8 cellular contexts compared by ENCODE assay signal in the genomic region with DNA sequence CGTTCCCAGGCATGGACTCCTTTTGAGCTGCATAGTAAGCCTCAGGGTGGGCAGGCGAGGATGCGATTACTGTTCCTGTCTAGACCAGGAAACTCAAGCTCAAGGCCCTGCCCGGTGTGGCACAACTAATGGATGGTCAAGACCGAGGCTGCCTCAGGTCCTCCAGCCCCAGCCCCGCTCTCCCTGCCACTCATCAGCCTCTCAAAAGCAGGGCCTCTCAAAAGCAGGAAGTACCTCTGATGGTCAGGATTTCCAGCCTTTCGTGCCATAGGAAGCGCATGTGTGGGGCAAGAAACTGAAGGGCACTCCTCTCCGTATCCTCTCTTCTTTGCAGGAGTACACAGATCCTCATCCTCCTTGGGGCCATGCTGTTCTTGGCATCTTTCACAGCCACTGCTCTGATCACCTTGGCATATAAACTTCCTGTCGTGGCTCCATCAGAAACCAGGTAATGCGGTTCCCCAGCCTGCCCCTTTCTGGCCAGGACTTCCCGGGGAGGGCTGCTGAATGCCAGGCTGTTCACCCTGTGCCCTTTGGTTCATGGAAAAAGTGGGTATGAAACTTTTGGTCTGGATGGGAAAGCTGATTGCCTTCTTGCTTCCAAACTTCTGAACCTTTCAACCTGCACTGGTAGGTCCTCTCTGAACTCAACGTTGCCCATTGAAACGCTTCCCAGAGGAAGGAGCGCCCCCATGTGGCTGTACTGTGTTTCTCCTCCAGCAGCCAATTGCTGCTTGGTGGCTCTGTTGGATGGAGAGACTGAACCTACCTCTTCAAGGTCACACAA.
DNase-seq lines count a peak whose midpoint lies in the region; ATAC-seq, FAIRE-seq and TF ChIP-seq lines count a peak whose summit lies in the region.

No MANE protein-coding gene starts in this region.

- DNase-seq in BE2C, result peak; percentile 69
- peak; percentile 53 for DNase-seq in LNCaP clone FGC (ENCODE audit: low read depth)
- peak; percentile 62 to 83 for DNase-seq in SJCRH30
- DNase-seq in mammary epithelial cell, result peak; percentile 58
- peak; percentile 26 for DNase-seq in keratinocyte (ENCODE audit: low read depth, low spot score)
- DNase-seq in suprapubic skin (ENCODE audit: low spot score in 2 of 2), result peak in 1 of 2 donors; percentile 76

- intact Hi-C loops in mammary epithelial cell (cut with micrococcal nuclease), result loop anchor here (1.0 to 5.0 kb wide), 7 partner anchors 65 to 530 kb away; no protein-coding TSS in a partner anchor

- TF ChIP-seq CTCF in BE2C (IDR thresholded peaks at IDR 0.05; ENCODE audit: low read depth, low read length) (peak; percentile 78), LNCaP clone FGC (IDR thresholded peaks at IDR 0.05; ENCODE audit: control insufficient read depth, extremely low read depth, insufficient read depth) (peak; percentile 67), mammary epithelial cell (conservative IDR thresholded peaks at IDR 0.05 in 1 of 2, IDR thresholded peaks at IDR 0.05 in 1 of 2; ENCODE audit: extremely low read depth in 1 of 2, insufficient read depth in 1 of 2, low read depth in 1 of 2, low read length in 2 of 2) (peak; percentile 92 to 96), keratinocyte (optimal IDR thresholded peaks at IDR 0.05 in 1 of 3, IDR thresholded peaks at IDR 0.05 in 1 of 3, conservative IDR thresholded peaks at IDR 0.05 in 1 of 3; ENCODE audit: extremely low read depth in 1 of 3, insufficient read depth in 2 of 3, low read length in 3 of 3) (peak; percentile 84 to 96 (median 88)), suprapubic skin (IDR thresholded peaks at IDR 0.05) (peak; percentile 38 to 56)

- H3K4me3 ChIP-seq in BE2C (ENCODE audit: low read depth, low read length), result no peak overlapping the region
- H3K4me3 ChIP-seq in LNCaP clone FGC (ENCODE audit: low read depth, low read length), result no peak overlapping the region
- no peak overlapping the region for H3K4me3 ChIP-seq in SJCRH30
- H3K4me3 ChIP-seq in mammary epithelial cell (replicated peaks in 1 of 3; ENCODE audit: insufficient read depth in 1 of 3, low read depth in 2 of 3, low read length in 3 of 3), result no peak overlapping the region
- no peak overlapping the region for H3K4me3 ChIP-seq in keratinocyte (ENCODE audit: control insufficient read depth in 2 of 3, extremely low read depth in 1 of 3, insufficient read depth in 2 of 3, low read depth in 1 of 3, low read length in 3 of 3)
- no peak overlapping the region for H3K4me3 ChIP-seq in suprapubic skin

- peak; percentile 97 for FAIRE-seq in keratinocyte (lab: Jason Lieb, UNC)

- no TSS peak for BruUV-seq in mammary epithelial cell (replicated peaks; lab: Mats Ljungman, UMichigan)

- no peak for TF ChIP-seq EP300 in suprapubic skin (IDR thresholded peaks at IDR 0.05)

- no peaks in the 10 kb centered on the region for H3K36me3 ChIP-seq in BE2C
- H3K36me3 ChIP-seq in SJCRH30, result no peaks in the 10 kb centered on the region
- H3K36me3 ChIP-seq in mammary epithelial cell (ENCODE audit: insufficient read depth, low read length), result no peaks in the 10 kb centered on the region
- H3K36me3 ChIP-seq in keratinocyte (ENCODE audit: control insufficient read depth in 2 of 2, extremely low read depth in 1 of 2, insufficient read depth in 2 of 2, low read length in 2 of 2), result no peaks in the 10 kb centered on the region
- H3K36me3 ChIP-seq in suprapubic skin, result no peaks in the 10 kb centered on the region

- no peaks in the 10 kb centered on the region for H3K27me3 ChIP-seq in BE2C
- H3K27me3 ChIP-seq in SJCRH30, result no peaks in the 10 kb centered on the region
- no peaks in the 10 kb centered on the region for H3K27me3 ChIP-seq in mammary epithelial cell (ENCODE audit: insufficient read depth, low read length)
- H3K27me3 ChIP-seq in keratinocyte (ENCODE audit: control insufficient read depth, extremely low read depth, insufficient read depth, low read length), result no peaks in the 10 kb centered on the region
- H3K27me3 ChIP-seq in suprapubic skin, result no peaks in the 10 kb centered on the region

- WGBS in mammary epithelial cell (ENCODE audit: low coverage, missing lambda C conversion rate), result 60% methylated on average over 12 of the region's 15 CpGs
- 62% methylated on average over 10 of the region's 15 CpGs for WGBS in suprapubic skin

- in situ Hi-C loops in mammary epithelial cell (cut with MboI; ENCODE audit: low sequenced_read_pairs in 2 of 2), result loop anchor here in 1 of 2 donors (5.0 to 25.0 kb wide), 2 partner anchors 275 to 570 kb away; no protein-coding TSS in a partner anchor

- H3K9me3 ChIP-seq in BE2C (no peaks in the 10 kb centered on the region), SJCRH30 (replicated peaks) (no peaks in the 10 kb centered on the region), mammary epithelial cell (replicated peaks; ENCODE audit: insufficient read depth, low read length) (no peaks in the 10 kb centered on the region), keratinocyte (ENCODE audit: control insufficient read depth, low read depth, low read length) (no peaks in the 10 kb centered on the region), suprapubic skin (no peaks in the 10 kb centered on the region)

- H3K9ac ChIP-seq in mammary epithelial cell (ENCODE audit: insufficient read depth, low read length) (no peak overlapping the region), keratinocyte (ENCODE audit: control insufficient read depth, extremely low read depth, insufficient read depth, low read length) (no peak overlapping the region)

- H3K79me2 ChIP-seq in mammary epithelial cell (ENCODE audit: insufficient read depth, low read length), result no peaks in the 10 kb centered on the region
- H3K79me2 ChIP-seq in keratinocyte (ENCODE audit: control insufficient read depth, insufficient read depth, low read length), result no peaks in the 10 kb centered on the region

- no peak for TF ChIP-seq POLR2A in suprapubic skin (IDR thresholded peaks at IDR 0.05)

- dilution Hi-C loops in mammary epithelial cell (cut with HindIII; ENCODE audit: low sequenced_read_pairs), result loop anchor here (25.0 kb wide), 1 partner anchor 520 kb away; no protein-coding TSS in a partner anchor
- dilution Hi-C loops in keratinocyte (cut with MboI; ENCODE audit: extremely low pct_ligation_motif_present, low sequenced_read_pairs), result loop anchor here (25.0 kb wide), 1 partner anchor 270 kb away; no protein-coding TSS in a partner anchor

- H3K4me2 ChIP-seq in mammary epithelial cell (ENCODE audit: insufficient read depth, low read depth, low read length) (no peak overlapping the region), keratinocyte (ENCODE audit: control insufficient read depth, extremely low read depth, insufficient read depth, low read depth, low read length) (no peak overlapping the region)

- no peak overlapping the region for H3K27ac ChIP-seq in SJCRH30
- no peak overlapping the region for H3K27ac ChIP-seq in mammary epithelial cell (ENCODE audit: insufficient read depth, low read depth, low read length)
- no peak overlapping the region for H3K27ac ChIP-seq in keratinocyte (ENCODE audit: control insufficient read depth, insufficient read depth, low read length)
- H3K27ac ChIP-seq in suprapubic skin, result no peak overlapping the region

- peak overlapping the region; percentile 54 for H2AFZ ChIP-seq in mammary epithelial cell (ENCODE audit: low read depth, low read length)
- H2AFZ ChIP-seq in keratinocyte (ENCODE audit: control insufficient read depth, low read length), result no peak overlapping the region

- H3K4me1 ChIP-seq in BE2C, result no peaks in the 10 kb centered on the region
- no peaks in the 10 kb centered on the region for H3K4me1 ChIP-seq in SJCRH30
- no peaks in the 10 kb centered on the region for H3K4me1 ChIP-seq in mammary epithelial cell (ENCODE audit: insufficient read depth, low read length)
- H3K4me1 ChIP-seq in keratinocyte (ENCODE audit: control insufficient read depth, extremely low read depth, insufficient read depth, low read length), result no peaks in the 10 kb centered on the region
- H3K4me1 ChIP-seq in suprapubic skin, result peaks cover 19% of the 10 kb centered on the region

- H4K20me1 ChIP-seq in mammary epithelial cell (ENCODE audit: insufficient read depth, low read length), result no peaks in the 10 kb centered on the region
- H4K20me1 ChIP-seq in keratinocyte (ENCODE audit: control insufficient read depth, extremely low read depth, insufficient read depth, low read length), result no peaks in the 10 kb centered on the region

- CTCF ChIA-PET in mammary epithelial cell (lab: Charles Lee; ENCODE audit: low non-redundant PET), result no interaction called here

- ATAC-seq in GM18520 (IDR thresholded peaks at IDR 0.05; ENCODE audit: unreplicated experiment) (peak; percentile 48), GM21390 (IDR thresholded peaks at IDR 0.05; ENCODE audit: unreplicated experiment) (no peak)

- H3K9me1 ChIP-seq in keratinocyte (ENCODE audit: control insufficient read depth, extremely low read depth, insufficient read depth, low read length), result no peaks in the 10 kb centered on the region
